Comparison of ENCODE assay signal across 24 cellular contexts in the genomic region with DNA sequence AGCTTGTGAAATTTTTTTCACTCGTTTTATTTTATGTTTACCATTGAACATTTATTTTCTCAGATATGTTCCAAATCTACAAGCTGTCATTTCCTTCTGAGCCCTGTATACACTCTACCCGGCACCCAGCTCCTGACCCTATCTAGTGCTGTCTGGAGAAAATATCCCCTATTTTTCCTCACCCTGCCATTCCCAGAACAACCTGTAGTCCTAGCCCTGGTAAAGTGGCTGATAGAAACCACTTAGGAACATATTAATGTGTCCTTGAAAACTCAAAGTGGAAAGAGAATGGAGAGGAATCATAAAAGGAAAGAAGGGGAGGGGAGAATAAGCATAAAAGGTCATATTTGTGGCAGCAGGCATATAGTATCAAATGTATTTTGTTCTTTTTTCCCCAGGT. TPM values are rescaled to one million over a fixed set of nuclear protein-coding genes. Genes with fewer than 3 reads are reported as not detected.
DNase-seq lines count a peak whose midpoint lies in the region; ATAC-seq, FAIRE-seq and TF ChIP-seq lines count a peak whose summit lies in the region.
"Had no signal": no experiment of that assay in that cellular context is flagged by ENCODE, and none has a peak within 500 bp of the region (broad histone marks: within the 10 kb centered on the region; RNA-seq: fewer than 3 reads in every experiment).

No MANE protein-coding gene starts in this region.

- no TSS peak for BruUV-seq in Panc1 (replicated peaks; lab: Mats Ljungman, UMichigan)

- no peaks in the 10 kb centered on the region for H3K4me1 Mint-ChIP-seq in progenitor cell of endocrine pancreas (ENCODE audit: low read depth)
- H3K4me1 Mint-ChIP-seq: CD8-positive, alpha-beta memory T cell; T-helper 17 cell had no signal

- no peak for TF ChIP-seq EP300 in A549 (IDR thresholded peaks at IDR 0.05)

- TF ChIP-seq CTCF in A549 (IDR thresholded peaks at IDR 0.05) (no peak), Panc1 (IDR thresholded peaks at IDR 0.05) (0 out of 2 replicates have a peak, but pooled peaks have one; percentile 8), fibroblast of pulmonary artery (IDR thresholded peaks at IDR 0.05; ENCODE audit: low read length, missing control alignments) (peak; percentile 8), progenitor cell of endocrine pancreas (IDR thresholded peaks at IDR 0.05; ENCODE audit: unreplicated experiment) (no peak)

- H3K27ac ChIP-seq in A549: no peak overlapping the region
- no peak overlapping the region for H3K27ac ChIP-seq in Panc1 (ENCODE audit: low read length)

- no peaks in the 10 kb centered on the region for H3K27me3 Mint-ChIP-seq in progenitor cell of endocrine pancreas
- H3K27me3 Mint-ChIP-seq: activated naive CD8-positive, alpha-beta T cell treated with anti-CD3 and anti-CD28 coated beads, Interleukin-2, amount 10 ng/mL, durations not matched to agents 7 days and 5 days; naive thymus-derived CD4-positive, alpha-beta T cell; T-helper 17 cell had no signal

- 100% methylated on average over 2 of the region's 2 CpGs for WGBS in A549 (ENCODE audit: missing lambda C conversion rate)

- TF ChIP-seq RAD21 in A549 (conservative IDR thresholded peaks at IDR 0.05 in 1 of 2, IDR thresholded peaks at IDR 0.05 in 1 of 2): no peak

- H3K4me3 ChIP-seq in A549 (no peak overlapping the region), Panc1 (ENCODE audit: low read depth in 2 of 2, low read length in 2 of 2) (no peak overlapping the region), fibroblast of pulmonary artery (replicated peaks; ENCODE audit: low read depth, low read length) (no peak overlapping the region)

- TF ChIP-seq POLR2A in A549 (IDR thresholded peaks at IDR 0.05; ENCODE audit: low read length): no peak

- H3K9me3 ChIP-seq in A549: no peaks in the 10 kb centered on the region
- H3K9me3 ChIP-seq in Panc1 (ENCODE audit: control insufficient read depth, insufficient read depth, low read depth, low read length): no peaks in the 10 kb centered on the region

- in situ Hi-C loops in Panc1 (cut with HindIII; ENCODE audit: low pct_unique_long_range_greater_than_20kb, low sequenced_read_pairs): no loop called here

- ATAC-seq in A549 (peak; percentile 66 to 75; a peak in 3 of 6 replicates), Panc1 (0 out of 2 replicates have a peak, but pooled peaks have one; percentile 56)
- ATAC-seq: naive thymus-derived CD4-positive, alpha-beta T cell; T-helper 17 cell had no signal

- no peaks in the 10 kb centered on the region for H3K9me3 Mint-ChIP-seq in progenitor cell of endocrine pancreas (ENCODE audit: low read depth)
- H3K9me3 Mint-ChIP-seq: activated naive CD8-positive, alpha-beta T cell treated with anti-CD3 and anti-CD28 coated beads, Interleukin-2, amount 10 ng/mL, durations not matched to agents 7 days and 5 days; activated T-helper 2 cell treated with anti-CD3 and anti-CD28 coated beads, Interferon-gamma antibody, Interleukin-2, Interleukin-4, amounts not matched to agents 10 μg/mL and 5 μg/mL and 100 μg/mL, durations not matched to agents 14 hours and 24 hours and 36 hours; CD8-positive, alpha-beta memory T cell; naive thymus-derived CD4-positive, alpha-beta T cell had no signal

- no peaks in the 10 kb centered on the region; the same call in 1 of the 2 replicates for H3K36me3 ChIP-seq in Panc1 (ENCODE audit: control insufficient read depth, insufficient read depth, low read length)

- POLR2A ChIA-PET in A549 (lab: Yijun Ruan, JAX) (interaction anchor here (1.9 kb wide), 1 partner anchor 8 kb away, joined by 13 read pairs; a partner anchor contains a TSS), Panc1 (lab: Charles Lee) (interaction anchor here (0.7 kb wide), 1 partner anchor 8 kb away, joined by 9 read pairs; no protein-coding TSS in a partner anchor)

- no peaks in the 10 kb centered on the region for H3K27me3 ChIP-seq in Panc1 (ENCODE audit: control insufficient read depth, insufficient read depth, low read length)

- CTCF ChIA-PET in A549 (lab: Yijun Ruan, JAX): interaction anchor here (0.9 to 1.9 kb wide), 2 partner anchors 16 to 69 kb away, joined by 3 to 6 read pairs; a partner anchor contains a TSS
- CTCF ChIA-PET in Panc1 (lab: Charles Lee): no interaction called here

- DNase-seq in NCI-H82 (lab: John Stamatoyannopoulos, UW) (peak; percentile 21), NCI-H82 treated with DMSO at 0.1 percent for 48 hours (lab: John Stamatoyannopoulos, UW; ENCODE audit: unreplicated experiment) (no peak), A549 (ENCODE audit: low read depth in 1 of 2, low spot score in 1 of 2) (no peak), Panc1 (ENCODE audit: low read depth, low spot score) (no peak), fibroblast of pulmonary artery (ENCODE audit: low read depth) (no peak), RCC 7860 (ENCODE audit: low spot score) (no peak), putamen (ENCODE audit: low spot score) (no peak), progenitor cell of endocrine pancreas (ENCODE audit: low spot score, unreplicated experiment) (no peak)
- DNase-seq: 8988T; activated naive CD8-positive, alpha-beta T cell treated with anti-CD3 and anti-CD28 coated beads, Interleukin-2, amount 10 ng/mL, durations not matched to agents 7 days and 5 days; caudate nucleus; CD8-positive, alpha-beta memory T cell; H7; midbrain; naive thymus-derived CD4-positive, alpha-beta T cell; NCI-H1092 treated with DMSO at 0.1 percent for 48 hours; NCI-H1930; NCI-H526 treated with DMSO at 0.1 percent for 48 hours; occipital lobe; stimulated activated naive CD4-positive, alpha-beta T cell treated with Interleukin-2 at 50 U/mL for 16 hours; T-helper 17 cell had no signal

- no peak overlapping the region for H3K4me3 Mint-ChIP-seq in progenitor cell of endocrine pancreas (ENCODE audit: low read depth)
- H3K4me3 Mint-ChIP-seq: activated naive CD8-positive, alpha-beta T cell treated with anti-CD3 and anti-CD28 coated beads, Interleukin-2, amount 10 ng/mL, durations not matched to agents 7 days and 5 days; CD8-positive, alpha-beta memory T cell; naive thymus-derived CD4-positive, alpha-beta T cell; T-helper 17 cell had no signal

- no peak overlapping the region for H3K27ac Mint-ChIP-seq in progenitor cell of endocrine pancreas
- H3K27ac Mint-ChIP-seq: activated naive CD8-positive, alpha-beta T cell treated with anti-CD3 and anti-CD28 coated beads, Interleukin-2, amount 10 ng/mL, durations not matched to agents 7 days and 5 days; activated T-helper 2 cell treated with anti-CD3 and anti-CD28 coated beads, Interferon-gamma antibody, Interleukin-2, Interleukin-4, amounts not matched to agents 10 μg/mL and 5 μg/mL and 100 μg/mL, durations not matched to agents 14 hours and 24 hours and 36 hours had no signal

- peaks cover 11% of the 10 kb centered on the region for H3K36me3 Mint-ChIP-seq in progenitor cell of endocrine pancreas (ENCODE audit: insufficient read depth)

- H3K4me2 ChIP-seq in A549: no peak overlapping the region

- FAIRE-seq in A549 (lab: Jason Lieb, UNC) (no peak), RCC 7860 (lab: Jason Lieb, UNC) (no peak)
- FAIRE-seq: astrocyte, endometrium had no signal

- intact Hi-C loops in Panc1 (cut with micrococcal nuclease; ENCODE audit: unreplicated experiment): loop anchor here (10.0 kb wide), 1 partner anchor 195 kb away; no protein-coding TSS in a partner anchor

- H3K4me1 ChIP-seq in A549: no peaks in the 10 kb centered on the region
- no peaks in the 10 kb centered on the region for H3K4me1 ChIP-seq in Panc1 (ENCODE audit: control insufficient read depth, insufficient read depth, low read length)

TF ChIP-seq in A549, 52 proteins besides CTCF, POLR2A, EP300 and RAD21 (continues in another document):
- TF ChIP-seq NPAS2 (CRISPR knock-in tag; IDR thresholded peaks at IDR 0.05; ENCODE audit: borderline replicate concordance) (no peak), RNF2 (IDR thresholded peaks at IDR 0.05; ENCODE audit: borderline replicate concordance, low read depth) (no peak), MYC (IDR thresholded peaks at IDR 0.05; ENCODE audit: borderline replicate concordance, low read length) (no peak), SREBF2 (IDR thresholded peaks at IDR 0.05) (no peak), SMC3 (IDR thresholded peaks at IDR 0.05) (no peak), CHD2 (IDR thresholded peaks at IDR 0.05; ENCODE audit: low read length, partially characterized antibody) (no peak)

RNA-seq across cellular contexts. Expression of a gene that starts 8.2 kb away (rescaled TPM):
- 127 and 135 TPM in 2 replicates for polyA plus RNA-seq in A549 (2011; rRNA removed)
- 67.5 and 82.0 TPM in 2 replicates for polyA plus RNA-seq in A549 (2012; cell fraction: cytosol; rRNA removed)
- polyA plus RNA-seq in A549 (2012; cell fraction: nucleus; rRNA removed): 66.7 and 72.4 TPM in 2 replicates
- 89.8 to 97.0 TPM (median 90.1 TPM) in 3 replicates for polyA plus RNA-seq in A549 (2017; fragmentation: RNase III; extraction: RNeasy Plus Mini Kit Qiagen cat#74134 plus additional on column Dnase treatment)
- polyA minus RNA-seq in A549 (2011; rRNA and poly(A)+ RNA removed): 46.1 and 56.5 TPM in 2 replicates
- total RNA-seq in Panc1 (2021; ENCODE audit: unreplicated experiment): 170 TPM
- polyA plus RNA-seq in Panc1 (2012; ENCODE audit: insufficient read length): 121 TPM
- 91.1 and 95.4 TPM in 2 replicates for total RNA-seq in progenitor cell of endocrine pancreas

RNA-seq across cellular contexts. Expression of a gene that starts 21.4 kb away (rescaled TPM):
- polyA plus RNA-seq in A549 (2011; rRNA removed): 19.2 and 19.4 TPM in 2 replicates
- polyA plus RNA-seq in A549 (2012; cell fraction: cytosol; rRNA removed): 3.6 and 4.0 TPM in 2 replicates
- 4.0 and 5.9 TPM in 2 replicates for polyA plus RNA-seq in A549 (2012; cell fraction: nucleus; rRNA removed)
- 10.2 to 11.4 TPM (median 11.4 TPM) in 3 replicates for polyA plus RNA-seq in A549 (2017; fragmentation: RNase III; extraction: RNeasy Plus Mini Kit Qiagen cat#74134 plus additional on column Dnase treatment)
- polyA minus RNA-seq in A549 (2011; rRNA and poly(A)+ RNA removed): 11.9 and 16.4 TPM in 2 replicates
- total RNA-seq in Panc1 (2021; ENCODE audit: unreplicated experiment): 24.6 TPM
- 14.4 TPM for polyA plus RNA-seq in Panc1 (2012; ENCODE audit: insufficient read length)
- total RNA-seq in progenitor cell of endocrine pancreas: 25.5 and 26.9 TPM in 2 replicates

RNA-seq across cellular contexts. Expression of a gene that starts 26.7 kb away (rescaled TPM):
- 21.9 and 38.9 TPM in 2 replicates for polyA plus RNA-seq in A549 (2011; rRNA removed)
- 6.5 and 9.8 TPM in 2 replicates for polyA plus RNA-seq in A549 (2012; cell fraction: cytosol; rRNA removed)
- polyA plus RNA-seq in A549 (2012; cell fraction: nucleus; rRNA removed): 9.9 and 12.8 TPM in 2 replicates
- polyA plus RNA-seq in A549 (2017; fragmentation: RNase III; extraction: RNeasy Plus Mini Kit Qiagen cat#74134 plus additional on column Dnase treatment): 13.9 to 16.9 TPM (median 15.7 TPM) in 3 replicates
- polyA minus RNA-seq in A549 (2011; rRNA and poly(A)+ RNA removed): 46.6 and 49.5 TPM in 2 replicates
- 47.8 TPM for total RNA-seq in Panc1 (2021; ENCODE audit: unreplicated experiment)
- 33.7 TPM for polyA plus RNA-seq in Panc1 (2012; ENCODE audit: insufficient read length)
- total RNA-seq in progenitor cell of endocrine pancreas: 48.3 and 51.6 TPM in 2 replicates

Comparison
In these comparisons a context has a peak if more than half of its experiments do, and no peak if none do; other contexts are left out.
1. CTCF ChIP-seq: peak in Panc1 (single experiment) and fibroblast of pulmonary artery (single experiment); none in A549 (single experiment) and progenitor cell of endocrine pancreas (single experiment).